Comparison of ENCODE assay signal across 1 cellular context in the genomic region with DNA sequence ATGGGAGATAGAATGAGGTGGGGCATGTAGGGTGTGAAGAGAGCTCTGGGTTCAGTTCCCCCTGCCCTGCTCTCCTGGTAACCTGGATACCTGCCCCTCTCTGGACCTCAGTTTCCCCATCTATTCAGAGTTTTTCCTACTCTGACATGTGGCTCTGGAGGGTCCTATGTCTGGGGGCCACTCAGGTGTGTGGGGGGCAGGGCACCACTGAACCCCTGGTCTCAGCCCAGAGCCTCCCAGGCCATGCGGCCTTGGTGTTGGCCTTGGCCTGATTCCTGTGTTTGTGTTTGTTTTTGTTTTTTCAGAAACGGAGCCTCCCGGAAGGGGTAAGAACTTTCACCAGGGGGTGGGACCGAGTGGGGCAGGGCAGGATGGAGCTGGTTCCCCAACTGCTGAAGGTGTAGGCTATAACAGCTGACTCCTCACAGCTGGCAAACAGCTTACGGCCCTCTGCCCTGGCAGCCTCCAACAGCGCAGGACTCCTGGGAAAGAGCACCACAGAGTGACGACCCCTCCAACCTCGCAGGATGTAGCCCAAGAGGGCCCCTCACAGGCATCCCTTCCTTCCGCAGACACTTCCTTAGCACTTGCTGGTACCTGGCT.
TF ChIP-seq lines count a peak whose summit lies in the region.

No MANE protein-coding gene starts in this region.

TF ChIP-seq in HepG2, 621 proteins besides CTCF, POLR2A, EP300 and RAD21 (continued from another document and continues in another):
- TF ChIP-seq, protein P1, sequence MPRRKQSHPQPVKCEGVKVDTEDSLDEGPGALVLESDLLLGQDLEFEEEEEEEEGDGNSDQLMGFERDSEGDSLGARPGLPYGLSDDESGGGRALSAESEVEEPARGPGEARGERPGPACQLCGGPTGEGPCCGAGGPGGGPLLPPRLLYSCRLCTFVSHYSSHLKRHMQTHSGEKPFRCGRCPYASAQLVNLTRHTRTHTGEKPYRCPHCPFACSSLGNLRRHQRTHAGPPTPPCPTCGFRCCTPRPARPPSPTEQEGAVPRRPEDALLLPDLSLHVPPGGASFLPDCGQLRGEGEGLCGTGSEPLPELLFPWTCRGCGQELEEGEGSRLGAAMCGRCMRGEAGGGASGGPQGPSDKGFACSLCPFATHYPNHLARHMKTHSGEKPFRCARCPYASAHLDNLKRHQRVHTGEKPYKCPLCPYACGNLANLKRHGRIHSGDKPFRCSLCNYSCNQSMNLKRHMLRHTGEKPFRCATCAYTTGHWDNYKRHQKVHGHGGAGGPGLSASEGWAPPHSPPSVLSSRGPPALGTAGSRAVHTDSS (CRISPR knock-in tag; conservative IDR thresholded peaks at IDR 0.05): no peak
- peak; percentile 71; the same call in 1 of the 2 replicates for TF ChIP-seq ZNF710 (CRISPR knock-in tag; IDR thresholded peaks at IDR 0.05; ENCODE audit: borderline replicate concordance)
- TF ChIP-seq KAT7 (CRISPR knock-in tag; IDR thresholded peaks at IDR 0.05; ENCODE audit: borderline replicate concordance): peak; percentile 30; the same call in 1 of the 2 replicates
- TF ChIP-seq ISL2 (CRISPR knock-in tag; IDR thresholded peaks at IDR 0.05): peak; percentile 60; the same call in 1 of the 2 replicates
- peak; percentile 36; the same call in 1 of the 2 replicates for TF ChIP-seq SIX1 (CRISPR knock-in tag; IDR thresholded peaks at IDR 0.05; ENCODE audit: borderline replicate concordance)
- TF ChIP-seq ETV6 (CRISPR knock-in tag; conservative IDR thresholded peaks at IDR 0.05): no peak; the same call in 1 of the 2 replicates
- no peak for TF ChIP-seq NFIB (CRISPR knock-in tag; IDR thresholded peaks at IDR 0.05; ENCODE audit: borderline replicate concordance)
- TF ChIP-seq POLR2AphosphoS5 (IDR thresholded peaks at IDR 0.05; ENCODE audit: low read depth, low read length): peak; percentile 53
- TF ChIP-seq ZZZ3 (CRISPR knock-in tag; IDR thresholded peaks at IDR 0.05; ENCODE audit: borderline replicate concordance): no peak; the same call in 1 of the 2 replicates
- peak; percentile 81 for TF ChIP-seq MAX (IDR thresholded peaks at IDR 0.05)
- no peak for TF ChIP-seq SMARCE1 (IDR thresholded peaks at IDR 0.05; ENCODE audit: borderline replicate concordance)
- TF ChIP-seq ZIK1 (CRISPR knock-in tag; IDR thresholded peaks at IDR 0.05; ENCODE audit: borderline replicate concordance, low read depth): no peak
- TF ChIP-seq ZNF646 (CRISPR knock-in tag; IDR thresholded peaks at IDR 0.05): no peak
- TF ChIP-seq, protein P2, sequence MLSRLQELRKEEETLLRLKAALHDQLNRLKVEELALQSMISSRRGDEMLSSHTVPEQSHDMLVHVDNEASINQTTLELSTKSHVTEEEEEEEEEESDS (CRISPR knock-in tag; IDR thresholded peaks at IDR 0.05; ENCODE audit: borderline replicate concordance): no peak
- no peak for TF ChIP-seq GABPA (IDR thresholded peaks at IDR 0.05; ENCODE audit: low read depth, low read length)
- peak; percentile 76 for TF ChIP-seq GABPA (CRISPR knock-in tag; IDR thresholded peaks at IDR 0.05; ENCODE audit: low read depth)
- no peak for TF ChIP-seq GZF1 (CRISPR knock-in tag; IDR thresholded peaks at IDR 0.05)
- TF ChIP-seq, protein P3, sequence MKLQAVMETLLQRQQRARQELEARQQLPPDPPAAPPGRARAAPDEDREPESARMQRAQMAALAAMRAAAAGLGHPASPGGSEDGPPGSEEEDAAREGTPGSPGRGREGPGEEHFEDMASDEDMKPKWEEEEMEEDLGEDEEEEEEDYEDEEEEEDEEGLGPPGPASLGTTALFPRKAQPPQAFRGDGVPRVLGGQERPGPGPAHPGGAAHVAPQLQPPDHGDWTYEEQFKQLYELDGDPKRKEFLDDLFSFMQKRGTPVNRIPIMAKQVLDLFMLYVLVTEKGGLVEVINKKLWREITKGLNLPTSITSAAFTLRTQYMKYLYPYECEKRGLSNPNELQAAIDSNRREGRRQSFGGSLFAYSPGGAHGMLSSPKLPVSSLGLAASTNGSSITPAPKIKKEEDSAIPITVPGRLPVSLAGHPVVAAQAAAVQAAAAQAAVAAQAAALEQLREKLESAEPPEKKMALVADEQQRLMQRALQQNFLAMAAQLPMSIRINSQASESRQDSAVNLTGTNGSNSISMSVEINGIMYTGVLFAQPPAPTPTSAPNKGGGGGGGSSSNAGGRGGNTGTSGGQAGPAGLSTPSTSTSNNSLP (IDR thresholded peaks at IDR 0.05; ENCODE audit: low read depth, low read length): no peak
- TF ChIP-seq ZKSCAN5 (CRISPR knock-in tag; IDR thresholded peaks at IDR 0.05): no peak
- no peak for TF ChIP-seq ZFX (CRISPR knock-in tag; IDR thresholded peaks at IDR 0.05; ENCODE audit: low read depth)
- TF ChIP-seq, protein P4, sequence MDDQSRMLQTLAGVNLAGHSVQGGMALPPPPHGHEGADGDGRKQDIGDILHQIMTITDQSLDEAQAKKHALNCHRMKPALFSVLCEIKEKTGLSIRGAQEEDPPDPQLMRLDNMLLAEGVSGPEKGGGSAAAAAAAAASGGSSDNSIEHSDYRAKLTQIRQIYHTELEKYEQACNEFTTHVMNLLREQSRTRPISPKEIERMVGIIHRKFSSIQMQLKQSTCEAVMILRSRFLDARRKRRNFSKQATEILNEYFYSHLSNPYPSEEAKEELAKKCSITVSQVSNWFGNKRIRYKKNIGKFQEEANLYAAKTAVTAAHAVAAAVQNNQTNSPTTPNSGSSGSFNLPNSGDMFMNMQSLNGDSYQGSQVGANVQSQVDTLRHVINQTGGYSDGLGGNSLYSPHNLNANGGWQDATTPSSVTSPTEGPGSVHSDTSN (CRISPR knock-in tag; IDR thresholded peaks at IDR 0.05; ENCODE audit: borderline replicate concordance): no peak
- 0 out of 2 replicates have a peak, but pooled peaks have one; percentile 35 for TF ChIP-seq RARG (CRISPR knock-in tag; IDR thresholded peaks at IDR 0.05; ENCODE audit: low read depth)
- TF ChIP-seq, protein P5, sequence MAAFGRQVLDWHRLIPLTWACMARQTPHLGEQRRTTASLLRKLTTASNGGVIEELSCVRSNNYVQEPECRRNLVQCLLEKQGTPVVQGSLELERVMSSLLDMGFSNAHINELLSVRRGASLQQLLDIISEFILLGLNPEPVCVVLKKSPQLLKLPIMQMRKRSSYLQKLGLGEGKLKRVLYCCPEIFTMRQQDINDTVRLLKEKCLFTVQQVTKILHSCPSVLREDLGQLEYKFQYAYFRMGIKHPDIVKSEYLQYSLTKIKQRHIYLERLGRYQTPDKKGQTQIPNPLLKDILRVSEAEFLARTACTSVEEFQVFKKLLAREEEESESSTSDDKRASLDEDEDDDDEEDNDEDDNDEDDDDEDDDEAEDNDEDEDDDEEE (CRISPR knock-in tag; IDR thresholded peaks at IDR 0.05): no peak; the same call in 1 of the 2 replicates
- TF ChIP-seq TBP (CRISPR knock-in tag; IDR thresholded peaks at IDR 0.05): no peak
- peak; percentile 69 for TF ChIP-seq HOMEZ (CRISPR knock-in tag; IDR thresholded peaks at IDR 0.05; ENCODE audit: low read depth)
- TF ChIP-seq KDM2A (CRISPR knock-in tag; IDR thresholded peaks at IDR 0.05; ENCODE audit: borderline replicate concordance, low read depth): peak; percentile 42; the same call in 1 of the 2 replicates
- TF ChIP-seq ZNF574 (CRISPR knock-in tag; IDR thresholded peaks at IDR 0.05): peak; percentile 89
- no peak for TF ChIP-seq USF2 (IDR thresholded peaks at IDR 0.05; ENCODE audit: low read depth, low read length)
- TF ChIP-seq USF2 (CRISPR knock-in tag; IDR thresholded peaks at IDR 0.05; ENCODE audit: borderline replicate concordance): no peak
- peak; percentile 66; the same call in 1 of the 2 replicates for TF ChIP-seq ZNF543 (CRISPR knock-in tag; IDR thresholded peaks at IDR 0.05)
